1 cellular context compared by ENCODE assay signal in the genomic region with DNA sequence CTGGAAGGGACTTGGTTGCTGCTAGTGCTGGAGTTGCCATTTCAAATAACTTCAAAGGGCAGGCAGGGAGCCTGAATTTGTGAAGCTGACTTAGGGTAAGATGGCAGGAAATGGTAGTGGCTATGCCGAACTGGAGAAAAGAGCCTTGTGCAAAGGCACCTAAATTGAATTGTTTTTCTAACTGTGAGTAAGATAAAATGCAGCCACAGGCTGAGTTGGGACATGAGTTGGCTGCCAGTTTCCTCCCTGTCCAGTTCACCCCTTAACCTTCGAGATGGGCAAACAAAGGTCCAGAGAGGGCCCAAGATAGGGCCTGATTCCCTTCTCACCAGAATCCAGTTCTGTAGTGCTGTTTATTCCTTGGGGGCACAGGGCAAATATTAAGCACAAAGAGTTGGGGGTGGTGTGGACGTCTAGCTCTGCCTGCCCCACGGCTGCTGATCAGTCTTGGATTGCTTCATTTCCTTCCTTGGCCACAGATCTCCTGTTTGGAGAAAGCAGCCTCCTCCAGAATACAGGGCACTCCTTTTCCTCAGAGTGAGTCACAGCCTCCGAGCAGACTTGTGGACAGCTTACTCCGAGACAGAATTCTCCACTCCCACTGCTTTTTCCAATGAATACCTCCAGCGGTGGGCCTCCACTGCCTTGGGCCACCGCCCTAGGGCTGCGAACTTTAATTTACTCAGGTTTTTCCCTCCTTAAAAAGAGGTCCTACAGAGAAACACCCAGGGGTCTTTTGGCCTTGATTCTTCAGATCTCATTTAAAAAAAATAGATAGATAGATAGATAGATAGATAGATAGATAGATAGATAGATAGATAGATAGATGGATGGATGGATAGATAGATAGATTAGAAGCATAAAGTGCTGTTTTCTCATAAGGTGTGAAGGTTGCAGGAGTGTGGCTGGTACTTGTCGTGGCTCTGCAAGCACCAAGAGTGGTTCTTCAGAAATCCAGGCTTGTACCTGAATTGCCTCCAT.
TF ChIP-seq lines count a peak whose summit lies in the region.

No MANE protein-coding gene starts in this region.

TF ChIP-seq in HCT116, 20 proteins besides CTCF, POLR2A, EP300 and RAD21 (continued from another document):
- TF ChIP-seq JUND (IDR thresholded peaks at IDR 0.05): peak; percentile 66
- TF ChIP-seq ATF3 (IDR thresholded peaks at IDR 0.05): no peak
- TF ChIP-seq POLR2AphosphoS5 (IDR thresholded peaks at IDR 0.05; ENCODE audit: low read depth, low read length): peak; percentile 45; the same call in 1 of the 2 replicates
- TF ChIP-seq CBX3 (IDR thresholded peaks at IDR 0.05; ENCODE audit: low read depth): peak; percentile 68
- no peak for TF ChIP-seq YY1 (IDR thresholded peaks at IDR 0.05; ENCODE audit: extremely low read depth, insufficient replicate concordance, low read depth, low read length)
- TF ChIP-seq SIN3A (IDR thresholded peaks at IDR 0.05; ENCODE audit: low read depth): no peak
